In the genomic region with DNA sequence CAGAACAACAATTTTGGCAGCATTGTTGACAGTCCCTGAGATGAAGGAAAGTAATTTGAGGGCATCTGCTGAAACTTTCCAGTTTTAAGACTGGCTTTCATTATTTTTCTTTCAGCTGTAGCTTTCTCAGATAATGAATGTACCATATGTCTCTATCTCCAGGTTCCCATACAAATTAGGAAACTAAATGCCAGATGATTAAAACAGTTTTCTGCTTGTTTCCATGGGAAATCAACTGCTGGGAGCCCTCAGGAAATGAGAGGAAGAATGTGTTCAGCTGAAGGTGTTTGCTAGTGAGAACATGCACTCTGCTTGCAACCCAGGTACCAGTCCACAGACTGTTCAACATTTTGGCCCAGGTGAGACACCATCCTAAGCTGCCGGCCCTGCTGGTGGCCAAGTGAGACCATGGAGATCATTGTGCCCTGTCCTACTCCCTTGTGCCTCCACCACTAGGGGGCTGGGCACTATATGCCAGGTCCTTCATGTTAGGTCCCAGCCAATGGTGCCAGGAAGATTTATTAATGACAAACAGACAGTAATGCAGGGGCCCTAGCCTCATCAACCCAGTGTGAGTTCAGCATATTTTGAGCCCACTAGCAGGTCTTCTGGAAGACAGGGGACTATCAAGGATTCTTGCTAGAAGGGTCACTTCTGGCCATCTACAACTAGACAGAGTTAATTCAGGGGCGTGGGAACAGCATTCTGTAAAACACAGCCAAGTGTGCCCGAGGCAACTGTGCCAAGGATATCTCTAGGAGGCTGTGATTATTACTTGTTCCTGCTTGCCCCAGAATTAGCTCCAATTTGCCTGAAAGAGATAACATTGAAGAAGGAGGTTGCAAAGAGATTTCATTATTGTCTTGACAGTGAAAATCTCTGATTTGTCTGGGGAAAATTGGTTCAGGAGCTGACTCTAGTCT, we compare ENCODE assay signal across 8 cellular contexts. TPM values are rescaled to one million over a fixed set of nuclear protein-coding genes. Genes with fewer than 3 reads are reported as not detected.
DNase-seq lines count a peak whose midpoint lies in the region; ATAC-seq, FAIRE-seq and TF ChIP-seq lines count a peak whose summit lies in the region.

No MANE protein-coding gene starts in this region.

- H3K4me1 ChIP-seq in ascending aorta (no peaks in the 10 kb centered on the region), HepG2 (ENCODE audit: insufficient read depth, low read length) (0 out of 2 replicates have a peak, but pooled peaks cover under 1% of the 10 kb centered on the region)

- no peaks in the 10 kb centered on the region for H3K79me2 ChIP-seq in HepG2 (ENCODE audit: insufficient read depth, low read length)

- CTCF ChIA-PET in HepG2 (lab: Yijun Ruan, JAX; ENCODE audit: low intra/inter-chr PET ratio, low total read pairs): no interaction called here

- H3K4me3 ChIP-seq in HFF-Myc (replicated peaks; ENCODE audit: low read depth, low read length) (no peak overlapping the region), ascending aorta (no peak overlapping the region), HepG2 (replicated peaks in 1 of 3; ENCODE audit: insufficient read depth in 1 of 3, low read depth in 2 of 3, low read length in 3 of 3) (no peak overlapping the region)

- no TSS peak for BruUV-seq in HepG2 (replicated peaks; lab: Mats Ljungman, UMichigan)

- peak; percentile 41 for DNase-seq in CD1c-positive myeloid dendritic cell (ENCODE audit: extremely low spot score)
- DNase-seq in HFF-Myc (ENCODE audit: extremely low read depth, low read depth): no peak
- DNase-seq in ascending aorta (ENCODE audit: low spot score in 2 of 2): no peak
- peak; percentile 31 for DNase-seq in HepG2 (ENCODE audit: low spot score)
- DNase-seq in activated CD4-positive, CD25-positive, alpha-beta regulatory T cell treated with anti-CD3 and anti-CD28 coated beads, Interleukin-2, amount 50 U/mL, for 72 hours: no peak
- no peak for DNase-seq in activated CD8-positive, alpha-beta memory T cell treated with anti-CD3 and anti-CD28 coated beads for 24 hours
- DNase-seq in AG08395 (ENCODE audit: low spot score): no peak

- H3K9ac ChIP-seq in HepG2 (ENCODE audit: insufficient read depth, low read depth, low read length): no peak overlapping the region

- H3K27ac ChIP-seq in ascending aorta (no peak overlapping the region), HepG2 (ENCODE audit: extremely low read length, insufficient read depth, low read length) (no peak overlapping the region)

- H3K4me2 ChIP-seq in HepG2 (ENCODE audit: low read depth, low read length): no peak overlapping the region

- WGBS in HepG2 (ENCODE audit: low lambda C conversion rate): 24% methylated on average over 3 of the region's 3 CpGs

- no peak for TF ChIP-seq EP300 in HepG2 (IDR thresholded peaks at IDR 0.05; ENCODE audit: low read depth in 2 of 2, low read length in 2 of 2)
- TF ChIP-seq EP300 in HepG2 (CRISPR knock-in tag; IDR thresholded peaks at IDR 0.05; ENCODE audit: borderline replicate concordance): no peak

- peak; percentile 97 for ATAC-seq in HepG2
- ATAC-seq in HG02763 (IDR thresholded peaks at IDR 0.05; ENCODE audit: unreplicated experiment): no peak

- H3K9me3 ChIP-seq in ascending aorta (no peaks in the 10 kb centered on the region), HepG2 (ENCODE audit: low read length) (no peaks in the 10 kb centered on the region)

- FAIRE-seq in HepG2 (lab: Jason Lieb, UNC): no peak

- no peak for TF ChIP-seq POLR2A in HepG2 (IDR thresholded peaks at IDR 0.05; ENCODE audit: insufficient read depth in 1 of 2, low read depth in 2 of 2, low read length in 2 of 2)

- no peak for TF ChIP-seq RAD21 in HepG2 (CRISPR knock-in tag; IDR thresholded peaks at IDR 0.05)

- POLR2A ChIA-PET in HepG2 (lab: Yijun Ruan, JAX): no interaction called here

- TF ChIP-seq CTCF in HFF-Myc (IDR thresholded peaks at IDR 0.05; ENCODE audit: low read depth, low read length, missing control alignments) (peak; percentile 53), ascending aorta (IDR thresholded peaks at IDR 0.05) (peak in 2 of 3 experiments; percentile 9 to 30), HepG2 (CRISPR knock-in tag; IDR thresholded peaks at IDR 0.05) (peak; percentile 35)

- H3K27me3 ChIP-seq in ascending aorta: no peaks in the 10 kb centered on the region
- H3K27me3 ChIP-seq in HepG2 (ENCODE audit: control insufficient read depth in 1 of 2, insufficient read depth in 2 of 2, low read length in 2 of 2): no peaks in the 10 kb centered on the region

- intact Hi-C loops in ascending aorta (cut with DNase I) (no loop called here), HepG2 (cut with micrococcal nuclease; ENCODE audit: unreplicated experiment) (no loop called here)

- in situ Hi-C loops in HepG2 (cut with HindIII; ENCODE audit: extremely low pct_ligation_motif_present, low pct_unique_long_range_greater_than_20kb): no loop called here

- H2AFZ ChIP-seq in HepG2 (ENCODE audit: low read length): no peak overlapping the region

- no peaks in the 10 kb centered on the region for H4K20me1 ChIP-seq in HepG2 (ENCODE audit: insufficient read depth, low read length)

- H3K36me3 ChIP-seq in ascending aorta (no peaks in the 10 kb centered on the region), HepG2 (replicated peaks in 1 of 2; ENCODE audit: control insufficient read depth in 1 of 2, insufficient read depth in 2 of 2, low read length in 2 of 2) (no peaks in the 10 kb centered on the region)

TF ChIP-seq in HepG2, 621 proteins besides CTCF, POLR2A, EP300 and RAD21:
- TF ChIP-seq XRCC5 (optimal IDR thresholded peaks at IDR 0.05; ENCODE audit: low read length) (peak; percentile 30), HNRNPK (IDR thresholded peaks at IDR 0.05; ENCODE audit: low read depth, low read length, poor library complexity, severe bottlenecking) (no peak)

RNA-seq across cellular contexts. Expression of gene LRRC8C, which starts 17.0 kb away (rescaled TPM):
- total RNA-seq in ascending aorta: 7.5 TPM
- total RNA-seq in HepG2 (2016; rRNA removed; fragmentation: Illumina TruSeq; extraction: Trizol): 0.22 TPM in 2 replicates
- total RNA-seq in HepG2 (2016; cell fraction: cytosol; rRNA removed; fragmentation: Illumina TruSeq; extraction: Trizol; ENCODE audit: low read depth): under 0.01 and 0.10 TPM in 2 replicates
- total RNA-seq in HepG2 (2016; cell fraction: insoluble cytoplasmic fraction; rRNA removed; fragmentation: Illumina TruSeq; extraction: Trizol): 0.22 and 0.24 TPM in 2 replicates
- 0.12 and 0.14 TPM in 2 replicates for total RNA-seq in HepG2 (2016; cell fraction: membrane; rRNA removed; fragmentation: Illumina TruSeq; extraction: Trizol)
- total RNA-seq in HepG2 (2016; cell fraction: nucleus; rRNA removed; fragmentation: Illumina TruSeq; extraction: Trizol): 0.25 and 0.47 TPM in 2 replicates
- polyA plus RNA-seq in HepG2 (2011; rRNA removed): 0.25 and 0.32 TPM in 2 replicates
- 0.13 and 0.22 TPM in 2 replicates for polyA plus RNA-seq in HepG2 (2011; cell fraction: cytosol; rRNA removed)
- 0.21 and 0.26 TPM in 2 replicates for polyA plus RNA-seq in HepG2 (2011; cell fraction: nucleus; rRNA removed)
- polyA plus RNA-seq in HepG2 (2012): 0.19 and 0.28 TPM in 2 replicates
- polyA plus RNA-seq in HepG2 (2016; cell fraction: cytosol; fragmentation: Illumina TruSeq; extraction: Trizol; ENCODE audit: low read depth): 0.01 and 0.02 TPM in 2 replicates
- polyA plus RNA-seq in HepG2 (2016; cell fraction: insoluble cytoplasmic fraction; fragmentation: Illumina TruSeq; extraction: Trizol; ENCODE audit: low read depth): 0.21 and 0.28 TPM in 2 replicates
- 0.03 TPM in 2 replicates for polyA plus RNA-seq in HepG2 (2016; cell fraction: membrane; fragmentation: Illumina TruSeq; extraction: Trizol; ENCODE audit: low read depth)
- 0.31 and 0.49 TPM in 2 replicates for polyA plus RNA-seq in HepG2 (2016; cell fraction: nucleus; fragmentation: Illumina TruSeq; extraction: Trizol; ENCODE audit: insufficient read depth, low read depth)
- polyA minus RNA-seq in HepG2 (2011; rRNA and poly(A)+ RNA removed; ENCODE audit: low replicate concordance): 0.36 and 3.1 TPM in 2 replicates
- polyA minus RNA-seq in HepG2 (2011; cell fraction: cytosol; rRNA and poly(A)+ RNA removed): 0.10 and 0.18 TPM in 2 replicates
- 0.64 and 0.99 TPM in 2 replicates for polyA minus RNA-seq in HepG2 (2011; cell fraction: nucleus; rRNA and poly(A)+ RNA removed)

Comparison
In these comparisons a context has a peak if more than half of its experiments do, and no peak if none do; other contexts are left out.
1. DNase-seq: peak in CD1c-positive myeloid dendritic cell (single experiment) and HepG2 (single experiment); none in HFF-Myc (single experiment), ascending aorta (0 of 2), activated CD4-positive, CD25-positive, alpha-beta regulatory T cell treated with anti-CD3 and anti-CD28 coated beads, Interleukin-2, amount 50 U/mL, for 72 hours (single experiment), activated CD8-positive, alpha-beta memory T cell treated with anti-CD3 and anti-CD28 coated beads for 24 hours (single experiment) and AG08395 (single experiment).
2. Peak in every context shown above with its lines, with median percentiles within 50 percentile points of each other: CTCF ChIP-seq.